Comparison of ENCODE assay signal across 10 cellular contexts in genomic region chr1:110393691-110394564, GRCh38. TPM values are rescaled to one million over a fixed set of nuclear protein-coding genes. Genes with fewer than 3 reads are reported as not detected.
DNase-seq lines count a peak whose midpoint lies in the region; TF ChIP-seq lines count a peak whose summit lies in the region.
"Had no signal": no experiment of that assay in that cellular context is flagged by ENCODE, and none has a peak within 500 bp of the region (broad histone marks: within the 10 kb centered on the region; RNA-seq: fewer than 3 reads in every experiment).

No MANE protein-coding gene starts in this region.

- H3K4me3 ChIP-seq in fibroblast of villous mesenchyme (ENCODE audit: low read depth, low read length) (no peak overlapping the region), skeletal muscle satellite cell (ENCODE audit: low read length) (peak overlapping the region; percentile 3)
- H3K4me3 ChIP-seq: prostate gland had no signal

- peak; percentile 70 for DNase-seq in H4 (ENCODE audit: low spot score)
- DNase-seq in SW480 (ENCODE audit: low spot score): peak; percentile 64
- peak; percentile 93 for DNase-seq in fibroblast of villous mesenchyme (ENCODE audit: low read depth)
- no peak for DNase-seq in inferior parietal cortex (ENCODE audit: extremely low spot score)
- DNase-seq in NCI-H2081 (lab: John Stamatoyannopoulos, UW): no peak
- no peak for DNase-seq in nucleus accumbens (lab: John Stamatoyannopoulos, UW)
- no peak for DNase-seq in NCI-H2029 treated with DMSO at 0.1 percent for 48 hours (lab: John Stamatoyannopoulos, UW)

- no peaks in the 10 kb centered on the region for H3K9me3 ChIP-seq in skeletal muscle satellite cell (replicated peaks; ENCODE audit: low read length)
- H3K9me3 ChIP-seq: prostate gland had no signal

- H3K4me1 ChIP-seq in skeletal muscle satellite cell (ENCODE audit: control insufficient read depth, insufficient read depth, low read length): peaks cover 37% of the 10 kb centered on the region
- H3K4me1 ChIP-seq: prostate gland had no signal

- H3K4me2 ChIP-seq in skeletal muscle satellite cell (ENCODE audit: low read length): peak overlapping the region; percentile 49

- H3K9ac ChIP-seq in skeletal muscle satellite cell (ENCODE audit: low read depth, low read length): no peak overlapping the region

- no peaks in the 10 kb centered on the region for H3K27me3 ChIP-seq in skeletal muscle satellite cell (ENCODE audit: control insufficient read depth, insufficient read depth, low read length)

- H3K36me3 ChIP-seq in skeletal muscle satellite cell (ENCODE audit: insufficient read depth, low read length): no peaks in the 10 kb centered on the region
- H3K36me3 ChIP-seq: prostate gland had no signal

- no peak for TF ChIP-seq CTCF in fibroblast of villous mesenchyme (IDR thresholded peaks at IDR 0.05; ENCODE audit: insufficient read depth, low read depth, low read length)

RNA-seq across cellular contexts. Expression of gene SLC16A4, which starts 3.1 kb away (rescaled TPM):
- total RNA-seq in H4 (2014; rRNA removed; shearing (Covaris generic)): 85.2 and 91.7 TPM in 2 replicates
- 73.4 and 241 TPM in 2 replicates for total RNA-seq in fibroblast of villous mesenchyme
- 17.0 and 30.9 TPM in 2 replicates for total RNA-seq in skeletal muscle satellite cell (2012; rRNA removed)

RNA-seq across cellular contexts. Expression of gene LAMTOR5, which starts 13.6 kb away (rescaled TPM):
- total RNA-seq in H4 (2014; rRNA removed; shearing (Covaris generic)): 129 and 143 TPM in 2 replicates
- 57.3 and 64.3 TPM in 2 replicates for total RNA-seq in fibroblast of villous mesenchyme
- 73.8 and 90.6 TPM in 2 replicates for total RNA-seq in skeletal muscle satellite cell (2012; rRNA removed)

RNA-seq across cellular contexts. Expression of gene RBM15, which starts 54.8 kb away (rescaled TPM):
- 17.9 and 18.2 TPM in 2 replicates for total RNA-seq in H4 (2014; rRNA removed; shearing (Covaris generic))
- total RNA-seq in fibroblast of villous mesenchyme: 42.2 and 54.0 TPM in 2 replicates
- 33.0 and 33.5 TPM in 2 replicates for total RNA-seq in skeletal muscle satellite cell (2012; rRNA removed)

RNA-seq across cellular contexts. Expression of gene PROK1, which starts 57.0 kb away (rescaled TPM):
- not detected in 2 replicates for total RNA-seq in H4 (2014; rRNA removed; shearing (Covaris generic))
- not detected in 2 replicates for total RNA-seq in fibroblast of villous mesenchyme
- not detected in 2 replicates for total RNA-seq in skeletal muscle satellite cell (2012; rRNA removed)
- total RNA-seq: NCI-H460 had no signal

Comparison
In these comparisons a context has a peak if more than half of its experiments do, and no peak if none do; other contexts are left out.
1. DNase-seq: peak in H4 (single experiment), SW480 (single experiment) and fibroblast of villous mesenchyme (single experiment); none in inferior parietal cortex (single experiment), NCI-H2081 (0 of 2), nucleus accumbens (0 of 56) and NCI-H2029 treated with DMSO at 0.1 percent for 48 hours (single experiment).